21 cellular contexts compared by ENCODE assay signal in the genomic region with DNA sequence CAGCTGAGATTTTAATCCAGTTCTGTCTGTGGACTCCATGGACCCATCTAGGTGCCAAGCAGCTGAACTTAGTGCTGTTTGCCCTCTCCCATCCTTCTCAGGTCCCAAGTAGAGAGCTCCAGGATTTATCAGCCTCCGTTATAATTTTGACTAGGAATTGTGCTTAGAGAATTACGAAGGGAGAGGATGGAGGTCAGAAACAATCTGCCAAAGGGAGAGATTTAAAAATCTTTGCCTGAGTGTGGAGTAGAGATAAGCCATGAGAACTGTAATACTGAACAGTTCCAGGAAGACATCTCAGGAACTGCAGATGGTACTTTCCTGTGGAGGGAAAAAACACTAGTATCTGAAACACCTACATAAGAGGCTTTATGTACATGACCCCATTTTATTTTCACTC. TPM values are rescaled to one million over a fixed set of nuclear protein-coding genes. Genes with fewer than 3 reads are reported as not detected.
DNase-seq lines count a peak whose midpoint lies in the region; ATAC-seq and TF ChIP-seq lines count a peak whose summit lies in the region.
"Had no signal": no experiment of that assay in that cellular context is flagged by ENCODE, and none has a peak within 500 bp of the region (broad histone marks: within the 10 kb centered on the region; RNA-seq: fewer than 3 reads in every experiment).

No MANE protein-coding gene starts in this region.

- H3K4me3 Mint-ChIP-seq in activated CD4-positive, alpha-beta T cell treated with anti-CD3 and anti-CD28 coated beads for 36 hours, result no peak overlapping the region
- no peak overlapping the region for H3K4me3 Mint-ChIP-seq in activated naive CD8-positive, alpha-beta T cell treated with anti-CD3 and anti-CD28 coated beads, Interleukin-2, amount 10 ng/mL, durations not matched to agents 7 days and 5 days
- no peak overlapping the region for H3K4me3 Mint-ChIP-seq in natural killer cell treated with Interleukin-12 subunit alpha and Interleukin-12 subunit beta and Interleukin-15 and Interleukin-18, amount 100 ng/mL, for 72 hours

- no TSS peak for BruUV-seq in IMR-90 (replicated peaks; lab: Mats Ljungman, UMichigan)

- H2AK5ac ChIP-seq in IMR-90 (ENCODE audit: low read depth, low read length), result no peak overlapping the region

- H3K79me1 ChIP-seq in IMR-90 (ENCODE audit: low read depth in 1 of 2, low read length in 2 of 2), result peaks cover 3 to 55% of the 10 kb centered on the region in 2 experiments; a peak in 3 of 4 replicates

- H3K27ac ChIP-seq in IMR-90 (ENCODE audit: insufficient read depth, low read length) (no peak overlapping the region), gastroesophageal sphincter (no peak overlapping the region)
- H3K27ac ChIP-seq: BLaER1 treated with 17β-estradiol and CSF1 and Interleukin-3, amounts not matched to agents 10 nM and 100 nM; esophagus squamous epithelium had no signal

- no peak overlapping the region for H3K9ac ChIP-seq in IMR-90 (ENCODE audit: low read depth, low read length)
- H3K9ac ChIP-seq: BLaER1 treated with 17β-estradiol and CSF1 and Interleukin-3, amounts not matched to agents 10 nM and 100 nM had no signal

- H3K4me1 ChIP-seq in IMR-90 (ENCODE audit: control insufficient read depth, insufficient read depth, low read length) (no peaks in the 10 kb centered on the region), gastroesophageal sphincter (peaks cover 0 to 13% (median 0%) of the 10 kb centered on the region in 3 donors)
- H3K4me1 ChIP-seq: BLaER1 treated with 17β-estradiol and CSF1 and Interleukin-3, amounts not matched to agents 10 nM and 100 nM; esophagus squamous epithelium; thyroid gland had no signal

- CTCF ChIA-PET in activated CD4-positive, alpha-beta T cell treated with anti-CD3 and anti-CD28 coated beads for 36 hours (lab: Charles Lee), result interaction anchor here (0.5 to 2.8 kb wide), 10 partner anchors 8 to 188 kb away, joined by 3 to 11 read pairs (median 6); no protein-coding TSS in a partner anchor
- CTCF ChIA-PET in IMR-90 (lab: Yijun Ruan, JAX), result no interaction called here

- H3K4ac ChIP-seq in IMR-90 (ENCODE audit: low read depth, low read length), result no peak overlapping the region

- H3K9me3 ChIP-seq in IMR-90 (ENCODE audit: control insufficient read depth, insufficient read depth, low read length), result no peaks in the 10 kb centered on the region
- no peaks in the 10 kb centered on the region for H3K9me3 ChIP-seq in gastroesophageal sphincter
- H3K9me3 ChIP-seq: BLaER1 treated with 17β-estradiol and CSF1 and Interleukin-3, amounts not matched to agents 10 nM and 100 nM; esophagus squamous epithelium; thyroid gland had no signal

- no peak for DNase-seq in activated CD4-positive, alpha-beta T cell treated with anti-CD3 and anti-CD28 coated beads for 36 hours
- DNase-seq in activated CD4-positive, alpha-beta T cell treated with anti-CD3 and anti-CD28 coated beads for 4 hours, result no peak
- no peak for DNase-seq in IMR-90
- no peak for DNase-seq in activated naive CD8-positive, alpha-beta T cell treated with anti-CD3 and anti-CD28 coated beads, Interleukin-2, amount 10 ng/mL, durations not matched to agents 7 days and 5 days
- no peak for DNase-seq in natural killer cell treated with Interleukin-12 subunit alpha and Interleukin-12 subunit beta and Interleukin-15 and Interleukin-18, amount 100 ng/mL, for 72 hours (ENCODE audit: low spot score)
- no peak for DNase-seq in SK-N-DZ (ENCODE audit: low spot score)
- DNase-seq: 8988T; activated CD8-positive, alpha-beta memory T cell treated with anti-CD3 and anti-CD28 coated beads, Interleukin-2, amount 50 U/mL, for 48 hours; esophagus squamous epithelium; GF-D8; HCEC 1CT; KG1; NCI-H2029 treated with DMSO at 0.1 percent for 48 hours; NCI-H446 treated with DMSO at 0.1 percent for 48 hours; posterior cingulate gyrus had no signal

- TF ChIP-seq RAD21 in IMR-90 (IDR thresholded peaks at IDR 0.05; ENCODE audit: low read length), result no peak

- no peak overlapping the region for H3K4me3 ChIP-seq in IMR-90 (ENCODE audit: insufficient read depth, low read depth, low read length)
- no peak overlapping the region for H3K4me3 ChIP-seq in gastroesophageal sphincter
- H3K4me3 ChIP-seq: BLaER1 treated with 17β-estradiol and CSF1 and Interleukin-3, amounts not matched to agents 10 nM and 100 nM; esophagus squamous epithelium; GM12878; thyroid gland had no signal

- no peak for ATAC-seq in activated CD4-positive, alpha-beta T cell treated with anti-CD3 and anti-CD28 coated beads for 36 hours
- ATAC-seq in IMR-90 (ENCODE audit: low read depth) (no peak), GM18873 (IDR thresholded peaks at IDR 0.05; ENCODE audit: low FRiP score, unreplicated experiment) (no peak), gastroesophageal sphincter (no peak)
- ATAC-seq in activated naive CD8-positive, alpha-beta T cell treated with anti-CD3 and anti-CD28 coated beads, Interleukin-2, amount 10 ng/mL, durations not matched to agents 7 days and 5 days (ENCODE audit: low read depth), result no peak
- ATAC-seq in natural killer cell treated with Interleukin-12 subunit alpha and Interleukin-12 subunit beta and Interleukin-15 and Interleukin-18, amount 100 ng/mL, for 72 hours, result no peak
- ATAC-seq: activated CD4-positive, CD25-positive, alpha-beta regulatory T cell treated with anti-CD3 and anti-CD28 coated beads, Interleukin-2, amount 50 U/mL, for 24 hours had no signal

- in situ Hi-C loops in IMR-90 (cut with MboI; ENCODE audit: low sequenced_read_pairs), result no loop called here

- POLR2A ChIA-PET in activated CD4-positive, alpha-beta T cell treated with anti-CD3 and anti-CD28 coated beads for 36 hours (lab: Charles Lee), result interaction anchor here (0.6 kb wide), 1 partner anchor 20 kb away, joined by 3 read pairs; no protein-coding TSS in a partner anchor
- POLR2A ChIA-PET in IMR-90 (lab: Charles Lee; ENCODE audit: unreplicated experiment), result no interaction called here
- POLR2A ChIA-PET in activated naive CD8-positive, alpha-beta T cell treated with anti-CD3 and anti-CD28 coated beads, Interleukin-2, amount 10 ng/mL, durations not matched to agents 7 days and 5 days (lab: Charles Lee), result interaction anchor here (1.0 kb wide), 1 partner anchor 28 kb away, joined by 4 read pairs; no protein-coding TSS in a partner anchor

- no peak overlapping the region for H2BK5ac ChIP-seq in IMR-90 (ENCODE audit: low read depth, low read length, poor library complexity, severe bottlenecking)

- WGBS in IMR-90 (ENCODE audit: extremely low coverage in 2 of 2, insufficient read length in 1 of 2), 2 experiments, result 100% methylated on average over 1 of the region's 2 CpGs; no CpG with 5 or more reads in 1 of the 2 experiments
- WGBS in gastroesophageal sphincter (ENCODE audit: low coverage in 1 of 2), 2 donors, result 75 to 83% methylated on average over 1 to 2 of the region's 2 CpGs

- H3K27me3 ChIP-seq in IMR-90 (ENCODE audit: control insufficient read depth, insufficient read depth, low read length), result no peaks in the 10 kb centered on the region
- H3K27me3 ChIP-seq in gastroesophageal sphincter, result no peaks in the 10 kb centered on the region
- H3K27me3 ChIP-seq: BLaER1 treated with 17β-estradiol and CSF1 and Interleukin-3, amounts not matched to agents 10 nM and 100 nM; esophagus squamous epithelium; thyroid gland had no signal

- no peak overlapping the region for H3K14ac ChIP-seq in IMR-90 (replicated peaks; ENCODE audit: low read depth, low read length)

- intact Hi-C loops in activated CD4-positive, alpha-beta T cell treated with anti-CD3 and anti-CD28 coated beads for 36 hours (cut with DNase I, micrococcal nuclease), result no loop called here
- intact Hi-C loops in IMR-90 (cut with micrococcal nuclease), result no loop called here

- H4K5ac ChIP-seq in IMR-90 (ENCODE audit: low read depth, low read length), result no peak overlapping the region

- H3K18ac ChIP-seq in IMR-90 (ENCODE audit: low read depth, low read length), result no peak overlapping the region

- H2BK20ac ChIP-seq in IMR-90 (ENCODE audit: low read depth, low read length), result no peak overlapping the region

- TF ChIP-seq POLR2A in IMR-90 (IDR thresholded peaks at IDR 0.05; ENCODE audit: low read depth, low read length) (0 out of 2 replicates have a peak, but pooled peaks have one; percentile 6), gastroesophageal sphincter (IDR thresholded peaks at IDR 0.05) (no peak)

- H2BK120ac ChIP-seq in IMR-90 (ENCODE audit: low read depth, low read length), result no peak overlapping the region

- H3K4me1 Mint-ChIP-seq in activated CD4-positive, alpha-beta T cell treated with anti-CD3 and anti-CD28 coated beads for 36 hours, result peaks cover 18% of the 10 kb centered on the region
- peaks cover 2% of the 10 kb centered on the region for H3K4me1 Mint-ChIP-seq in activated naive CD8-positive, alpha-beta T cell treated with anti-CD3 and anti-CD28 coated beads, Interleukin-2, amount 10 ng/mL, durations not matched to agents 7 days and 5 days
- peaks cover under 1 to 4% of the 10 kb centered on the region in 2 donors for H3K4me1 Mint-ChIP-seq in natural killer cell treated with Interleukin-12 subunit alpha and Interleukin-12 subunit beta and Interleukin-15 and Interleukin-18, amount 100 ng/mL, for 72 hours (ENCODE audit: low read depth in 2 of 2)

- peaks cover 18% of the 10 kb centered on the region; the same call in 1 of the 2 replicates for H3K9me1 ChIP-seq in IMR-90 (ENCODE audit: insufficient read depth, low read length)

- H3K27me3 Mint-ChIP-seq in activated CD4-positive, alpha-beta T cell treated with anti-CD3 and anti-CD28 coated beads for 36 hours, result no peaks in the 10 kb centered on the region
- no peaks in the 10 kb centered on the region for H3K27me3 Mint-ChIP-seq in activated naive CD8-positive, alpha-beta T cell treated with anti-CD3 and anti-CD28 coated beads, Interleukin-2, amount 10 ng/mL, durations not matched to agents 7 days and 5 days
- no peaks in the 10 kb centered on the region for H3K27me3 Mint-ChIP-seq in natural killer cell treated with Interleukin-12 subunit alpha and Interleukin-12 subunit beta and Interleukin-15 and Interleukin-18, amount 100 ng/mL, for 72 hours

- dilution Hi-C loops in IMR-90 (cut with HindIII; ENCODE audit: low sequenced_read_pairs, unreplicated experiment), result no loop called here

- H4K91ac ChIP-seq in IMR-90 (ENCODE audit: insufficient read depth, low read depth, low read length), result no peak overlapping the region

- H4K8ac ChIP-seq in IMR-90 (ENCODE audit: low read depth in 2 of 2, low read length in 2 of 2), result peak overlapping the region in 1 of 2 experiments; percentile 12; a peak in 2 of 4 replicates

- H2BK15ac ChIP-seq in IMR-90 (ENCODE audit: low read depth, low read length), result no peak overlapping the region

- H2AFZ ChIP-seq in IMR-90 (replicated peaks; ENCODE audit: low read length, poor library complexity), result no peak overlapping the region

- peaks cover 55% of the 10 kb centered on the region for H3K36me3 Mint-ChIP-seq in activated CD4-positive, alpha-beta T cell treated with anti-CD3 and anti-CD28 coated beads for 36 hours (ENCODE audit: low read depth)
- peaks cover 21% of the 10 kb centered on the region for H3K36me3 Mint-ChIP-seq in activated naive CD8-positive, alpha-beta T cell treated with anti-CD3 and anti-CD28 coated beads, Interleukin-2, amount 10 ng/mL, durations not matched to agents 7 days and 5 days
- H3K36me3 Mint-ChIP-seq in natural killer cell treated with Interleukin-12 subunit alpha and Interleukin-12 subunit beta and Interleukin-15 and Interleukin-18, amount 100 ng/mL, for 72 hours, result peaks cover 36% of the 10 kb centered on the region

- H3K9me3 Mint-ChIP-seq in activated CD4-positive, alpha-beta T cell treated with anti-CD3 and anti-CD28 coated beads for 36 hours (ENCODE audit: low read depth), result no peaks in the 10 kb centered on the region
- H3K9me3 Mint-ChIP-seq in activated naive CD8-positive, alpha-beta T cell treated with anti-CD3 and anti-CD28 coated beads, Interleukin-2, amount 10 ng/mL, durations not matched to agents 7 days and 5 days, result no peaks in the 10 kb centered on the region
- H3K9me3 Mint-ChIP-seq in natural killer cell treated with Interleukin-12 subunit alpha and Interleukin-12 subunit beta and Interleukin-15 and Interleukin-18, amount 100 ng/mL, for 72 hours, result no peaks in the 10 kb centered on the region

- TF ChIP-seq CTCF in IMR-90 (conservative IDR thresholded peaks at IDR 0.05; ENCODE audit: low read depth, low read length) (no peak), gastroesophageal sphincter (IDR thresholded peaks at IDR 0.05) (no peak)

- no peak overlapping the region for H3K56ac ChIP-seq in IMR-90 (ENCODE audit: extremely low read depth, insufficient read depth, low read length)

- no peak overlapping the region for H3K23ac ChIP-seq in IMR-90 (ENCODE audit: low read depth, low read length)

- H3K36me3 ChIP-seq in IMR-90 (ENCODE audit: control insufficient read depth, insufficient read depth, low read length) (peaks cover 54% of the 10 kb centered on the region), gastroesophageal sphincter (peaks cover 14 to 100% of the 10 kb centered on the region in 2 donors)

- peaks cover 54% of the 10 kb centered on the region for H4K20me1 ChIP-seq in IMR-90 (ENCODE audit: insufficient read depth, low read length)

- no peak overlapping the region for H3K4me2 ChIP-seq in IMR-90 (ENCODE audit: low read depth, low read length)
- H3K4me2 ChIP-seq: BLaER1 treated with 17β-estradiol and CSF1 and Interleukin-3, amounts not matched to agents 10 nM and 100 nM had no signal

- TF ChIP-seq EP300 in gastroesophageal sphincter (IDR thresholded peaks at IDR 0.05), result no peak

- H2AK9ac ChIP-seq in IMR-90 (replicated peaks; ENCODE audit: low read depth, low read length, poor library complexity), result no peak overlapping the region

- H3K27ac Mint-ChIP-seq in activated CD4-positive, alpha-beta T cell treated with anti-CD3 and anti-CD28 coated beads for 36 hours, result peak overlapping the region; percentile 65
- peak overlapping the region; percentile 69 for H3K27ac Mint-ChIP-seq in activated naive CD8-positive, alpha-beta T cell treated with anti-CD3 and anti-CD28 coated beads, Interleukin-2, amount 10 ng/mL, durations not matched to agents 7 days and 5 days
- H3K27ac Mint-ChIP-seq in natural killer cell treated with Interleukin-12 subunit alpha and Interleukin-12 subunit beta and Interleukin-15 and Interleukin-18, amount 100 ng/mL, for 72 hours, result peak overlapping the region; percentile 27 to 64

RNA-seq across cellular contexts. Expression of a gene that starts 27.0 kb away (rescaled TPM):
- total RNA-seq in activated CD4-positive, alpha-beta T cell treated with anti-CD3 and anti-CD28 coated beads for 36 hours, result 10 to 100 TPM; 40.5 to 42.8 TPM
- total RNA-seq in IMR-90 (2012; rRNA removed), result 6.1 and 13.3 TPM in 2 replicates
- polyA plus RNA-seq in IMR-90 (2012; rRNA removed), result 12.4 and 13.6 TPM in 2 replicates
- polyA plus RNA-seq in IMR-90 (2012; cell fraction: cytosol; rRNA removed), result 1.8 and 2.2 TPM in 2 replicates
- polyA plus RNA-seq in IMR-90 (2012; cell fraction: nucleus; rRNA removed; ENCODE audit: low replicate concordance), result 8.1 and 70.7 TPM in 2 replicates
- 10 to 100 TPM; 71.0 to 71.7 TPM for total RNA-seq in activated naive CD8-positive, alpha-beta T cell treated with anti-CD3 and anti-CD28 coated beads, Interleukin-2, amount 10 ng/mL, durations not matched to agents 7 days and 5 days
- total RNA-seq in natural killer cell treated with Interleukin-12 subunit alpha and Interleukin-12 subunit beta and Interleukin-15 and Interleukin-18, amount 100 ng/mL, for 72 hours, result 10 to 100 TPM; 47.7 to 74.3 TPM
- 10 to 100 TPM; 18.6 to 52.0 (median 33.2) TPM for total RNA-seq in gastroesophageal sphincter
- polyA plus RNA-seq in SK-N-DZ (2014; cell fraction: cytosol; rRNA removed), result 45.5 and 67.4 TPM in 2 replicates
- 225 and 324 TPM in 2 replicates for polyA plus RNA-seq in SK-N-DZ (2014; cell fraction: nucleus; rRNA removed)

RNA-seq across cellular contexts. Expression of a gene that starts 27.7 kb away (rescaled TPM):
- 100 to 1,000 TPM; 575 TPM for total RNA-seq in activated CD4-positive, alpha-beta T cell treated with anti-CD3 and anti-CD28 coated beads for 36 hours
- total RNA-seq in IMR-90 (2012; rRNA removed) (253 and 330 TPM in 2 replicates), gastroesophageal sphincter (100 to 1,000 TPM; 585 to 908 (median 632) TPM)
- polyA plus RNA-seq in IMR-90 (2012; rRNA removed), result 781 and 848 TPM in 2 replicates
- 975 and 1,133 TPM in 2 replicates for polyA plus RNA-seq in IMR-90 (2012; cell fraction: cytosol; rRNA removed)
- polyA plus RNA-seq in IMR-90 (2012; cell fraction: nucleus; rRNA removed; ENCODE audit: low replicate concordance), result 2,426 and 5,868 TPM in 2 replicates
- total RNA-seq in activated naive CD8-positive, alpha-beta T cell treated with anti-CD3 and anti-CD28 coated beads, Interleukin-2, amount 10 ng/mL, durations not matched to agents 7 days and 5 days, result 1,000 to 10,000 TPM; 1,143 to 1,182 TPM
- total RNA-seq in natural killer cell treated with Interleukin-12 subunit alpha and Interleukin-12 subunit beta and Interleukin-15 and Interleukin-18, amount 100 ng/mL, for 72 hours, result 1,000 to 10,000 TPM in 1 of 2 donors, 100 to 1,000 TPM in 1; 987 to 1,102 TPM
- 452 and 483 TPM in 2 replicates for polyA plus RNA-seq in SK-N-DZ (2014; cell fraction: cytosol; rRNA removed)
- 1,137 and 1,529 TPM in 2 replicates for polyA plus RNA-seq in SK-N-DZ (2014; cell fraction: nucleus; rRNA removed)

RNA-seq across cellular contexts. Expression of a gene that starts 36.9 kb away (rescaled TPM):
- total RNA-seq in activated CD4-positive, alpha-beta T cell treated with anti-CD3 and anti-CD28 coated beads for 36 hours, result 10 to 100 TPM; 26.9 to 30.2 TPM
- total RNA-seq in IMR-90 (2012; rRNA removed), result 7.0 and 9.2 TPM in 2 replicates
- polyA plus RNA-seq in IMR-90 (2012; rRNA removed), result 6.6 and 7.7 TPM in 2 replicates
- 1.7 and 3.1 TPM in 2 replicates for polyA plus RNA-seq in IMR-90 (2012; cell fraction: cytosol; rRNA removed)
- polyA plus RNA-seq in IMR-90 (2012; cell fraction: nucleus; rRNA removed; ENCODE audit: low replicate concordance), result 5.9 and 26.6 TPM in 2 replicates
- 10 to 100 TPM; 36.4 to 42.9 TPM for total RNA-seq in activated naive CD8-positive, alpha-beta T cell treated with anti-CD3 and anti-CD28 coated beads, Interleukin-2, amount 10 ng/mL, durations not matched to agents 7 days and 5 days
- total RNA-seq in natural killer cell treated with Interleukin-12 subunit alpha and Interleukin-12 subunit beta and Interleukin-15 and Interleukin-18, amount 100 ng/mL, for 72 hours, result 10 to 100 TPM; 32.6 to 61.1 TPM
- 10 to 100 TPM in 1 of 4 donors, 1 to 10 TPM in 3; 1.4 to 12.6 (median 6.6) TPM for total RNA-seq in gastroesophageal sphincter
- 28.1 and 35.9 TPM in 2 replicates for polyA plus RNA-seq in SK-N-DZ (2014; cell fraction: cytosol; rRNA removed)
- 70.8 and 89.2 TPM in 2 replicates for polyA plus RNA-seq in SK-N-DZ (2014; cell fraction: nucleus; rRNA removed)
